In the genomic region with DNA sequence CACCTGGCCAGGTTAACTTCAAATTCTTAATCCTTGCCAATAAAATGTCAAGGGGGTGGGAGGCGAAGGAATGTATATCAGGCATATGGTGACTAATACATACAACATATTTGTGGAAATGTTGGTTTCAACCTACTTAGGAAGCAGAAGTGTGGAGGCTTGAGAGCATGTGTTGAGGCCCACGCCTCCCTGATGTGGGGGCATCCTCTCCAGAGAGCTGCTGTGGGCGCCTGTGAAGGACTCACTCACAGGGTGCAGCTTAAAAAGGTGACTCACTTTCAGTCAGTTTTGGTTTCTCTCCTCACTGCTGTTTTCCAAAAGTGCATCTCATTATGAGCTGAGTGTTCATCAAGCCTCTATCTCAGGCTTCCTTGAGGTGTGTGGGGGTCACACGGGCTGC, we compare ENCODE assay signal across 9 cellular contexts. TPM values are rescaled to one million over a fixed set of nuclear protein-coding genes. Genes with fewer than 3 reads are reported as not detected.
A peak's percentile ranks its signal among the peaks of the same experiment; 100 is the strongest.
DNase-seq lines count a peak whose midpoint lies in the region; ATAC-seq and TF ChIP-seq lines count a peak whose summit lies in the region.
"Had no signal": no experiment of that assay in that cellular context is flagged by ENCODE, and none has a peak within 500 bp of the region (broad histone marks: within the 10 kb centered on the region; RNA-seq: fewer than 3 reads in every experiment).

No MANE protein-coding gene starts in this region.

- H3K9me3 Mint-ChIP-seq in HFFc6 = no peaks in the 10 kb centered on the region

- H3K9me3 ChIP-seq in uterus = no peaks in the 10 kb centered on the region
- H3K9me3 ChIP-seq: thoracic aorta had no signal

- peak; percentile 92 for ATAC-seq in GM18519 (IDR thresholded peaks at IDR 0.05; ENCODE audit: low FRiP score, unreplicated experiment)
- ATAC-seq in SK-N-SH treated with all-trans-retinoic acid at 6 μM for 48 hours = peak; percentile 73
- ATAC-seq in HG03159 (IDR thresholded peaks at IDR 0.05; ENCODE audit: unreplicated experiment) = no peak
- no peak for ATAC-seq in left ventricle myocardium superior

- peak overlapping the region; percentile 0; the same call in 1 of the 2 replicates for H3K27ac Mint-ChIP-seq in HFFc6

- H3K4me1 Mint-ChIP-seq in HFFc6 (ENCODE audit: low read depth) = peaks cover 21% of the 10 kb centered on the region

- H3K36me3 Mint-ChIP-seq in HFFc6 (ENCODE audit: low read depth) = no peaks in the 10 kb centered on the region

- H3K27me3 ChIP-seq in uterus = no peaks in the 10 kb centered on the region

- intact Hi-C loops in left ventricle myocardium superior (cut with micrococcal nuclease) = no loop called here
- intact Hi-C loops in uterus (cut with DNase I; ENCODE audit: low total_unique reads) = no loop called here

- no peak overlapping the region for H3K27ac ChIP-seq in uterus
- H3K27ac ChIP-seq: thoracic aorta had no signal

- no peak overlapping the region for H3K4me3 ChIP-seq in uterus
- H3K4me3 ChIP-seq: thoracic aorta had no signal

- TF ChIP-seq CTCF in HFFc6 (IDR thresholded peaks at IDR 0.05) (no peak), uterus (IDR thresholded peaks at IDR 0.05) (no peak)

- H3K4me1 ChIP-seq in uterus = no peaks in the 10 kb centered on the region

- no peaks in the 10 kb centered on the region for H3K27me3 Mint-ChIP-seq in HFFc6 (ENCODE audit: insufficient read depth)

- H3K36me3 ChIP-seq in uterus = no peaks in the 10 kb centered on the region
- H3K36me3 ChIP-seq: thoracic aorta had no signal

- peak; percentile 72 for DNase-seq in HFFc6
- peak; percentile 77 for DNase-seq in putamen (ENCODE audit: low spot score)
- no peak for DNase-seq in GF-D8 (lab: John Stamatoyannopoulos, UW)
- DNase-seq in left ventricle myocardium superior = no peak
- DNase-seq in uterus = no peak

- no peak for TF ChIP-seq POLR2A in uterus (IDR thresholded peaks at IDR 0.05)

- H3K4me3 Mint-ChIP-seq in HFFc6 = no peak overlapping the region; the same call in 1 of the 2 replicates

TF ChIP-seq in SK-N-SH treated with all-trans-retinoic acid at 6 μM for 48 hours, 23 proteins besides CTCF, POLR2A, EP300 and RAD21:
- TF ChIP-seq CSDC2 (CRISPR knock-in tag; IDR thresholded peaks at IDR 0.05) = no peak
- no peak for TF ChIP-seq ZNF70 (CRISPR knock-in tag; IDR thresholded peaks at IDR 0.05)
- TF ChIP-seq, protein P1, sequence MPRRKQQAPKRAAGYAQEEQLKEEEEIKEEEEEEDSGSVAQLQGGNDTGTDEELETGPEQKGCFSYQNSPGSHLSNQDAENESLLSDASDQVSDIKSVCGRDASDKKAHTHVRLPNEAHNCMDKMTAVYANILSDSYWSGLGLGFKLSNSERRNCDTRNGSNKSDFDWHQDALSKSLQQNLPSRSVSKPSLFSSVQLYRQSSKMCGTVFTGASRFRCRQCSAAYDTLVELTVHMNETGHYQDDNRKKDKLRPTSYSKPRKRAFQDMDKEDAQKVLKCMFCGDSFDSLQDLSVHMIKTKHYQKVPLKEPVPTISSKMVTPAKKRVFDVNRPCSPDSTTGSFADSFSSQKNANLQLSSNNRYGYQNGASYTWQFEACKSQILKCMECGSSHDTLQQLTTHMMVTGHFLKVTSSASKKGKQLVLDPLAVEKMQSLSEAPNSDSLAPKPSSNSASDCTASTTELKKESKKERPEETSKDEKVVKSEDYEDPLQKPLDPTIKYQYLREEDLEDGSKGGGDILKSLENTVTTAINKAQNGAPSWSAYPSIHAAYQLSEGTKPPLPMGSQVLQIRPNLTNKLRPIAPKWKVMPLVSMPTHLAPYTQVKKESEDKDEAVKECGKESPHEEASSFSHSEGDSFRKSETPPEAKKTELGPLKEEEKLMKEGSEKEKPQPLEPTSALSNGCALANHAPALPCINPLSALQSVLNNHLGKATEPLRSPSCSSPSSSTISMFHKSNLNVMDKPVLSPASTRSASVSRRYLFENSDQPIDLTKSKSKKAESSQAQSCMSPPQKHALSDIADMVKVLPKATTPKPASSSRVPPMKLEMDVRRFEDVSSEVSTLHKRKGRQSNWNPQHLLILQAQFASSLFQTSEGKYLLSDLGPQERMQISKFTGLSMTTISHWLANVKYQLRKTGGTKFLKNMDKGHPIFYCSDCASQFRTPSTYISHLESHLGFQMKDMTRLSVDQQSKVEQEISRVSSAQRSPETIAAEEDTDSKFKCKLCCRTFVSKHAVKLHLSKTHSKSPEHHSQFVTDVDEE (CRISPR knock-in tag; IDR thresholded peaks at IDR 0.05) = no peak
- TF ChIP-seq, protein P2, sequence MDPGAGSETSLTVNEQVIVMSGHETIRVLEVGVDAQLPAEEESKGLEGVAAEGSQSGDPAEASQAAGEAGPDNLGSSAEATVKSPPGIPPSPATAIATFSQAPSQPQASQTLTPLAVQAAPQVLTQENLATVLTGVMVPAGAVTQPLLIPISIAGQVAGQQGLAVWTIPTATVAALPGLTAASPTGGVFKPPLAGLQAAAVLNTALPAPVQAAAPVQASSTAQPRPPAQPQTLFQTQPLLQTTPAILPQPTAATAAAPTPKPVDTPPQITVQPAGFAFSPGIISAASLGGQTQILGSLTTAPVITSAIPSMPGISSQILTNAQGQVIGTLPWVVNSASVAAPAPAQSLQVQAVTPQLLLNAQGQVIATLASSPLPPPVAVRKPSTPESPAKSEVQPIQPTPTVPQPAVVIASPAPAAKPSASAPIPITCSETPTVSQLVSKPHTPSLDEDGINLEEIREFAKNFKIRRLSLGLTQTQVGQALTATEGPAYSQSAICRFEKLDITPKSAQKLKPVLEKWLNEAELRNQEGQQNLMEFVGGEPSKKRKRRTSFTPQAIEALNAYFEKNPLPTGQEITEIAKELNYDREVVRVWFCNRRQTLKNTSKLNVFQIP (CRISPR knock-in tag; IDR thresholded peaks at IDR 0.05; ENCODE audit: borderline replicate concordance, low read depth) = no peak
- TF ChIP-seq SNAI2 (CRISPR knock-in tag; IDR thresholded peaks at IDR 0.05) = no peak
- TF ChIP-seq GLIS3 (CRISPR knock-in tag; IDR thresholded peaks at IDR 0.05) = no peak
- no peak for TF ChIP-seq OSR1 (CRISPR knock-in tag; IDR thresholded peaks at IDR 0.05)
- no peak for TF ChIP-seq BACH2 (CRISPR knock-in tag; IDR thresholded peaks at IDR 0.05; ENCODE audit: borderline replicate concordance)
- no peak for TF ChIP-seq ESRRG (CRISPR knock-in tag; IDR thresholded peaks at IDR 0.05)
- no peak for TF ChIP-seq TOX (CRISPR knock-in tag; IDR thresholded peaks at IDR 0.05; ENCODE audit: borderline replicate concordance)
- TF ChIP-seq, protein P3, sequence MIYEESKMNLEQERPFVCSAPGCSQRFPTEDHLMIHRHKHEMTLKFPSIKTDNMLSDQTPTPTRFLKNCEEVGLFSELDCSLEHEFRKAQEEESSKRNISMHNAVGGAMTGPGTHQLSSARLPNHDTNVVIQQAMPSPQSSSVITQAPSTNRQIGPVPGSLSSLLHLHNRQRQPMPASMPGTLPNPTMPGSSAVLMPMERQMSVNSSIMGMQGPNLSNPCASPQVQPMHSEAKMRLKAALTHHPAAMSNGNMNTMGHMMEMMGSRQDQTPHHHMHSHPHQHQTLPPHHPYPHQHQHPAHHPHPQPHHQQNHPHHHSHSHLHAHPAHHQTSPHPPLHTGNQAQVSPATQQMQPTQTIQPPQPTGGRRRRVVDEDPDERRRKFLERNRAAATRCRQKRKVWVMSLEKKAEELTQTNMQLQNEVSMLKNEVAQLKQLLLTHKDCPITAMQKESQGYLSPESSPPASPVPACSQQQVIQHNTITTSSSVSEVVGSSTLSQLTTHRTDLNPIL (CRISPR knock-in tag; IDR thresholded peaks at IDR 0.05; ENCODE audit: low read depth) = no peak
- TF ChIP-seq, protein P4, sequence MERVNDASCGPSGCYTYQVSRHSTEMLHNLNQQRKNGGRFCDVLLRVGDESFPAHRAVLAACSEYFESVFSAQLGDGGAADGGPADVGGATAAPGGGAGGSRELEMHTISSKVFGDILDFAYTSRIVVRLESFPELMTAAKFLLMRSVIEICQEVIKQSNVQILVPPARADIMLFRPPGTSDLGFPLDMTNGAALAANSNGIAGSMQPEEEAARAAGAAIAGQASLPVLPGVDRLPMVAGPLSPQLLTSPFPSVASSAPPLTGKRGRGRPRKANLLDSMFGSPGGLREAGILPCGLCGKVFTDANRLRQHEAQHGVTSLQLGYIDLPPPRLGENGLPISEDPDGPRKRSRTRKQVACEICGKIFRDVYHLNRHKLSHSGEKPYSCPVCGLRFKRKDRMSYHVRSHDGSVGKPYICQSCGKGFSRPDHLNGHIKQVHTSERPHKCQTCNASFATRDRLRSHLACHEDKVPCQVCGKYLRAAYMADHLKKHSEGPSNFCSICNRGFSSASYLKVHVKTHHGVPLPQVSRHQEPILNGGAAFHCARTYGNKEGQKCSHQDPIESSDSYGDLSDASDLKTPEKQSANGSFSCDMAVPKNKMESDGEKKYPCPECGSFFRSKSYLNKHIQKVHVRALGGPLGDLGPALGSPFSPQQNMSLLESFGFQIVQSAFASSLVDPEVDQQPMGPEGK (CRISPR knock-in tag; IDR thresholded peaks at IDR 0.05; ENCODE audit: borderline replicate concordance) = no peak
- no peak for TF ChIP-seq ZC3H10 (CRISPR knock-in tag; IDR thresholded peaks at IDR 0.05)
- TF ChIP-seq ZFP30 (CRISPR knock-in tag; IDR thresholded peaks at IDR 0.05) = no peak
- TF ChIP-seq TCF4 (CRISPR knock-in tag; IDR thresholded peaks at IDR 0.05; ENCODE audit: borderline replicate concordance) = no peak
TF ChIP-seq in SK-N-SH treated with all-trans-retinoic acid at 6 μM for 48 hours: peak in this region for 0.

RNA-seq across cellular contexts. Expression of a gene that starts 27.5 kb away (rescaled TPM):
- under 1 TPM in 5 of 6 experiments, not detected in 1; 0.05 to 0.18 (median 0.07) TPM for total RNA-seq in HFFc6 (2021; fragmentation: NEBNext Ultra II Directional; extraction: Animal tissue kit (Norgen Biotek cat#: 25700))
- total RNA-seq in left ventricle myocardium superior (9.1 TPM), uterus (10 to 100 TPM in 2 of 4 donors, 1 to 10 TPM in 1, under 1 TPM in 1; 0.29 to 12.9 (median 8.8) TPM)

Comparison
In these comparisons a context has a peak if more than half of its experiments do, and no peak if none do; other contexts are left out.
1. ATAC-seq: peak in GM18519 (single experiment) and SK-N-SH treated with all-trans-retinoic acid at 6 μM for 48 hours (single experiment); none in HG03159 (single experiment) and left ventricle myocardium superior (single experiment).
2. DNase-seq: peak in HFFc6 (single experiment) and putamen (single experiment); none in GF-D8 (single experiment), left ventricle myocardium superior (single experiment) and uterus (0 of 2).